Comparison of ENCODE assay signal across 2 cellular contexts in the genomic region with DNA sequence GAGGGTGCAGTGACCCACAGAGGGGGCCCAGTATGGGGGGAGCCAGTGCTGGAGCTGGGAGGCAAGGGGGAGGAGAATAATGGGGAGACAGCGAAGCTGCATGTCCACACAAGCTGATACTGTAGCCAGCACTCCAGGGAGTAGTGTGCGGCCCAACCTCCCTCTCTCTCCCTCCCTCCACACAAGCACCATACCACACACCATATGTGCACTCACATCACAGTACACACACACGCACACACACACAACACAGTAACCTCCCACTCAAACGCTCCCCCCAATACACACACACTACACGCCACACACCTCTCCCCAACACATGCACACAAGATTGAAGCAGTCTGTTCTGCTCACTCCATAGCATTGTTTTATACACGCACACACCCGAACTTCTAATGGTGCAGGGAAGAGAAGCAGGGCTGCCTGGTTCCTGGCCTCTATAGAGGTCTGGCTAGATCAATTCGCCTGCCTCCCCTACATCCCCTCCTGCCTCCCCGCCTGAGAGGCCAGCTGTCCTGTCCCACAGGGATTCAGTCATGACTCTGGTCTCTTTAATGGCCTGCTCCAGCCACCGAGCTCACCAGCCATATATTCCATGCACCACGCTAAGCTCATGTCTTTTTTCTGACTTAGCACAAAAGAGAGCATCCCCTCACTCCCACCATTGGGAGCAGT.
TF ChIP-seq lines count a peak whose summit lies in the region.

No MANE protein-coding gene starts in this region.

TF ChIP-seq in SK-N-SH, 30 proteins besides CTCF, POLR2A, EP300 and RAD21:
- TF ChIP-seq, protein P1, sequence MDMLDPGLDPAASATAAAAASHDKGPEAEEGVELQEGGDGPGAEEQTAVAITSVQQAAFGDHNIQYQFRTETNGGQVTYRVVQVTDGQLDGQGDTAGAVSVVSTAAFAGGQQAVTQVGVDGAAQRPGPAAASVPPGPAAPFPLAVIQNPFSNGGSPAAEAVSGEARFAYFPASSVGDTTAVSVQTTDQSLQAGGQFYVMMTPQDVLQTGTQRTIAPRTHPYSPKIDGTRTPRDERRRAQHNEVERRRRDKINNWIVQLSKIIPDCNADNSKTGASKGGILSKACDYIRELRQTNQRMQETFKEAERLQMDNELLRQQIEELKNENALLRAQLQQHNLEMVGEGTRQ (IDR thresholded peaks at IDR 0.05; ENCODE audit: borderline replicate concordance, low read depth, low read length) = no peak
- TF ChIP-seq MXI1 (IDR thresholded peaks at IDR 0.05; ENCODE audit: low read depth, low read length) (no peak), FOXM1 (IDR thresholded peaks at IDR 0.05; ENCODE audit: low read depth) (no peak), JUND (IDR thresholded peaks at IDR 0.05) (no peak), TCF12 (IDR thresholded peaks at IDR 0.05) (no peak)
- TF ChIP-seq, protein P2, sequence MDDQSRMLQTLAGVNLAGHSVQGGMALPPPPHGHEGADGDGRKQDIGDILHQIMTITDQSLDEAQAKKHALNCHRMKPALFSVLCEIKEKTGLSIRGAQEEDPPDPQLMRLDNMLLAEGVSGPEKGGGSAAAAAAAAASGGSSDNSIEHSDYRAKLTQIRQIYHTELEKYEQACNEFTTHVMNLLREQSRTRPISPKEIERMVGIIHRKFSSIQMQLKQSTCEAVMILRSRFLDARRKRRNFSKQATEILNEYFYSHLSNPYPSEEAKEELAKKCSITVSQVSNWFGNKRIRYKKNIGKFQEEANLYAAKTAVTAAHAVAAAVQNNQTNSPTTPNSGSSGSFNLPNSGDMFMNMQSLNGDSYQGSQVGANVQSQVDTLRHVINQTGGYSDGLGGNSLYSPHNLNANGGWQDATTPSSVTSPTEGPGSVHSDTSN (IDR thresholded peaks at IDR 0.05) = no peak
- TF ChIP-seq, protein P3, sequence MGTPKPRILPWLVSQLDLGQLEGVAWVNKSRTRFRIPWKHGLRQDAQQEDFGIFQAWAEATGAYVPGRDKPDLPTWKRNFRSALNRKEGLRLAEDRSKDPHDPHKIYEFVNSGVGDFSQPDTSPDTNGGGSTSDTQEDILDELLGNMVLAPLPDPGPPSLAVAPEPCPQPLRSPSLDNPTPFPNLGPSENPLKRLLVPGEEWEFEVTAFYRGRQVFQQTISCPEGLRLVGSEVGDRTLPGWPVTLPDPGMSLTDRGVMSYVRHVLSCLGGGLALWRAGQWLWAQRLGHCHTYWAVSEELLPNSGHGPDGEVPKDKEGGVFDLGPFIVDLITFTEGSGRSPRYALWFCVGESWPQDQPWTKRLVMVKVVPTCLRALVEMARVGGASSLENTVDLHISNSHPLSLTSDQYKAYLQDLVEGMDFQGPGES (IDR thresholded peaks at IDR 0.05; ENCODE audit: low read depth, low read length) = no peak

TF ChIP-seq in SK-N-SH treated with all-trans-retinoic acid at 6 μM for 48 hours, 23 proteins besides CTCF, POLR2A, EP300 and RAD21:
- TF ChIP-seq, protein P4, sequence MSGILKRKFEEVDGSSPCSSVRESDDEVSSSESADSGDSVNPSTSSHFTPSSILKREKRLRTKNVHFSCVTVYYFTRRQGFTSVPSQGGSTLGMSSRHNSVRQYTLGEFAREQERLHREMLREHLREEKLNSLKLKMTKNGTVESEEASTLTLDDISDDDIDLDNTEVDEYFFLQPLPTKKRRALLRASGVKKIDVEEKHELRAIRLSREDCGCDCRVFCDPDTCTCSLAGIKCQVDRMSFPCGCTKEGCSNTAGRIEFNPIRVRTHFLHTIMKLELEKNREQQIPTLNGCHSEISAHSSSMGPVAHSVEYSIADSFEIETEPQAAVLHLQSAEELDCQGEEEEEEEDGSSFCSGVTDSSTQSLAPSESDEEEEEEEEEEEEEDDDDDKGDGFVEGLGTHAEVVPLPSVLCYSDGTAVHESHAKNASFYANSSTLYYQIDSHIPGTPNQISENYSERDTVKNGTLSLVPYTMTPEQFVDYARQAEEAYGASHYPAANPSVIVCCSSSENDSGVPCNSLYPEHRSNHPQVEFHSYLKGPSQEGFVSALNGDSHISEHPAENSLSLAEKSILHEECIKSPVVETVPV (CRISPR knock-in tag; IDR thresholded peaks at IDR 0.05) = no peak
- TF ChIP-seq, protein P5, sequence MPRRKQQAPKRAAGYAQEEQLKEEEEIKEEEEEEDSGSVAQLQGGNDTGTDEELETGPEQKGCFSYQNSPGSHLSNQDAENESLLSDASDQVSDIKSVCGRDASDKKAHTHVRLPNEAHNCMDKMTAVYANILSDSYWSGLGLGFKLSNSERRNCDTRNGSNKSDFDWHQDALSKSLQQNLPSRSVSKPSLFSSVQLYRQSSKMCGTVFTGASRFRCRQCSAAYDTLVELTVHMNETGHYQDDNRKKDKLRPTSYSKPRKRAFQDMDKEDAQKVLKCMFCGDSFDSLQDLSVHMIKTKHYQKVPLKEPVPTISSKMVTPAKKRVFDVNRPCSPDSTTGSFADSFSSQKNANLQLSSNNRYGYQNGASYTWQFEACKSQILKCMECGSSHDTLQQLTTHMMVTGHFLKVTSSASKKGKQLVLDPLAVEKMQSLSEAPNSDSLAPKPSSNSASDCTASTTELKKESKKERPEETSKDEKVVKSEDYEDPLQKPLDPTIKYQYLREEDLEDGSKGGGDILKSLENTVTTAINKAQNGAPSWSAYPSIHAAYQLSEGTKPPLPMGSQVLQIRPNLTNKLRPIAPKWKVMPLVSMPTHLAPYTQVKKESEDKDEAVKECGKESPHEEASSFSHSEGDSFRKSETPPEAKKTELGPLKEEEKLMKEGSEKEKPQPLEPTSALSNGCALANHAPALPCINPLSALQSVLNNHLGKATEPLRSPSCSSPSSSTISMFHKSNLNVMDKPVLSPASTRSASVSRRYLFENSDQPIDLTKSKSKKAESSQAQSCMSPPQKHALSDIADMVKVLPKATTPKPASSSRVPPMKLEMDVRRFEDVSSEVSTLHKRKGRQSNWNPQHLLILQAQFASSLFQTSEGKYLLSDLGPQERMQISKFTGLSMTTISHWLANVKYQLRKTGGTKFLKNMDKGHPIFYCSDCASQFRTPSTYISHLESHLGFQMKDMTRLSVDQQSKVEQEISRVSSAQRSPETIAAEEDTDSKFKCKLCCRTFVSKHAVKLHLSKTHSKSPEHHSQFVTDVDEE (CRISPR knock-in tag; IDR thresholded peaks at IDR 0.05) = no peak
- TF ChIP-seq PPARA (CRISPR knock-in tag; IDR thresholded peaks at IDR 0.05; ENCODE audit: borderline replicate concordance) = no peak
- no peak for TF ChIP-seq RARB (CRISPR knock-in tag; IDR thresholded peaks at IDR 0.05)
- TF ChIP-seq, protein P6, sequence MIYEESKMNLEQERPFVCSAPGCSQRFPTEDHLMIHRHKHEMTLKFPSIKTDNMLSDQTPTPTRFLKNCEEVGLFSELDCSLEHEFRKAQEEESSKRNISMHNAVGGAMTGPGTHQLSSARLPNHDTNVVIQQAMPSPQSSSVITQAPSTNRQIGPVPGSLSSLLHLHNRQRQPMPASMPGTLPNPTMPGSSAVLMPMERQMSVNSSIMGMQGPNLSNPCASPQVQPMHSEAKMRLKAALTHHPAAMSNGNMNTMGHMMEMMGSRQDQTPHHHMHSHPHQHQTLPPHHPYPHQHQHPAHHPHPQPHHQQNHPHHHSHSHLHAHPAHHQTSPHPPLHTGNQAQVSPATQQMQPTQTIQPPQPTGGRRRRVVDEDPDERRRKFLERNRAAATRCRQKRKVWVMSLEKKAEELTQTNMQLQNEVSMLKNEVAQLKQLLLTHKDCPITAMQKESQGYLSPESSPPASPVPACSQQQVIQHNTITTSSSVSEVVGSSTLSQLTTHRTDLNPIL (CRISPR knock-in tag; IDR thresholded peaks at IDR 0.05; ENCODE audit: low read depth) = no peak
- TF ChIP-seq ZNF8 (CRISPR knock-in tag; IDR thresholded peaks at IDR 0.05) = no peak
- TF ChIP-seq ZNF70 (CRISPR knock-in tag; IDR thresholded peaks at IDR 0.05) = no peak
TF ChIP-seq in SK-N-SH treated with all-trans-retinoic acid at 6 μM for 48 hours: peak in this region for 0.
